1 cellular context compared by ENCODE assay signal in genomic region chr19:2149980-2150793, GRCh38.
TF ChIP-seq lines count a peak whose summit lies in the region.

No MANE protein-coding gene starts in this region.

TF ChIP-seq in K562, 482 proteins besides CTCF, POLR2A, EP300 and RAD21 (continued from another document):
- TF ChIP-seq, protein P1, sequence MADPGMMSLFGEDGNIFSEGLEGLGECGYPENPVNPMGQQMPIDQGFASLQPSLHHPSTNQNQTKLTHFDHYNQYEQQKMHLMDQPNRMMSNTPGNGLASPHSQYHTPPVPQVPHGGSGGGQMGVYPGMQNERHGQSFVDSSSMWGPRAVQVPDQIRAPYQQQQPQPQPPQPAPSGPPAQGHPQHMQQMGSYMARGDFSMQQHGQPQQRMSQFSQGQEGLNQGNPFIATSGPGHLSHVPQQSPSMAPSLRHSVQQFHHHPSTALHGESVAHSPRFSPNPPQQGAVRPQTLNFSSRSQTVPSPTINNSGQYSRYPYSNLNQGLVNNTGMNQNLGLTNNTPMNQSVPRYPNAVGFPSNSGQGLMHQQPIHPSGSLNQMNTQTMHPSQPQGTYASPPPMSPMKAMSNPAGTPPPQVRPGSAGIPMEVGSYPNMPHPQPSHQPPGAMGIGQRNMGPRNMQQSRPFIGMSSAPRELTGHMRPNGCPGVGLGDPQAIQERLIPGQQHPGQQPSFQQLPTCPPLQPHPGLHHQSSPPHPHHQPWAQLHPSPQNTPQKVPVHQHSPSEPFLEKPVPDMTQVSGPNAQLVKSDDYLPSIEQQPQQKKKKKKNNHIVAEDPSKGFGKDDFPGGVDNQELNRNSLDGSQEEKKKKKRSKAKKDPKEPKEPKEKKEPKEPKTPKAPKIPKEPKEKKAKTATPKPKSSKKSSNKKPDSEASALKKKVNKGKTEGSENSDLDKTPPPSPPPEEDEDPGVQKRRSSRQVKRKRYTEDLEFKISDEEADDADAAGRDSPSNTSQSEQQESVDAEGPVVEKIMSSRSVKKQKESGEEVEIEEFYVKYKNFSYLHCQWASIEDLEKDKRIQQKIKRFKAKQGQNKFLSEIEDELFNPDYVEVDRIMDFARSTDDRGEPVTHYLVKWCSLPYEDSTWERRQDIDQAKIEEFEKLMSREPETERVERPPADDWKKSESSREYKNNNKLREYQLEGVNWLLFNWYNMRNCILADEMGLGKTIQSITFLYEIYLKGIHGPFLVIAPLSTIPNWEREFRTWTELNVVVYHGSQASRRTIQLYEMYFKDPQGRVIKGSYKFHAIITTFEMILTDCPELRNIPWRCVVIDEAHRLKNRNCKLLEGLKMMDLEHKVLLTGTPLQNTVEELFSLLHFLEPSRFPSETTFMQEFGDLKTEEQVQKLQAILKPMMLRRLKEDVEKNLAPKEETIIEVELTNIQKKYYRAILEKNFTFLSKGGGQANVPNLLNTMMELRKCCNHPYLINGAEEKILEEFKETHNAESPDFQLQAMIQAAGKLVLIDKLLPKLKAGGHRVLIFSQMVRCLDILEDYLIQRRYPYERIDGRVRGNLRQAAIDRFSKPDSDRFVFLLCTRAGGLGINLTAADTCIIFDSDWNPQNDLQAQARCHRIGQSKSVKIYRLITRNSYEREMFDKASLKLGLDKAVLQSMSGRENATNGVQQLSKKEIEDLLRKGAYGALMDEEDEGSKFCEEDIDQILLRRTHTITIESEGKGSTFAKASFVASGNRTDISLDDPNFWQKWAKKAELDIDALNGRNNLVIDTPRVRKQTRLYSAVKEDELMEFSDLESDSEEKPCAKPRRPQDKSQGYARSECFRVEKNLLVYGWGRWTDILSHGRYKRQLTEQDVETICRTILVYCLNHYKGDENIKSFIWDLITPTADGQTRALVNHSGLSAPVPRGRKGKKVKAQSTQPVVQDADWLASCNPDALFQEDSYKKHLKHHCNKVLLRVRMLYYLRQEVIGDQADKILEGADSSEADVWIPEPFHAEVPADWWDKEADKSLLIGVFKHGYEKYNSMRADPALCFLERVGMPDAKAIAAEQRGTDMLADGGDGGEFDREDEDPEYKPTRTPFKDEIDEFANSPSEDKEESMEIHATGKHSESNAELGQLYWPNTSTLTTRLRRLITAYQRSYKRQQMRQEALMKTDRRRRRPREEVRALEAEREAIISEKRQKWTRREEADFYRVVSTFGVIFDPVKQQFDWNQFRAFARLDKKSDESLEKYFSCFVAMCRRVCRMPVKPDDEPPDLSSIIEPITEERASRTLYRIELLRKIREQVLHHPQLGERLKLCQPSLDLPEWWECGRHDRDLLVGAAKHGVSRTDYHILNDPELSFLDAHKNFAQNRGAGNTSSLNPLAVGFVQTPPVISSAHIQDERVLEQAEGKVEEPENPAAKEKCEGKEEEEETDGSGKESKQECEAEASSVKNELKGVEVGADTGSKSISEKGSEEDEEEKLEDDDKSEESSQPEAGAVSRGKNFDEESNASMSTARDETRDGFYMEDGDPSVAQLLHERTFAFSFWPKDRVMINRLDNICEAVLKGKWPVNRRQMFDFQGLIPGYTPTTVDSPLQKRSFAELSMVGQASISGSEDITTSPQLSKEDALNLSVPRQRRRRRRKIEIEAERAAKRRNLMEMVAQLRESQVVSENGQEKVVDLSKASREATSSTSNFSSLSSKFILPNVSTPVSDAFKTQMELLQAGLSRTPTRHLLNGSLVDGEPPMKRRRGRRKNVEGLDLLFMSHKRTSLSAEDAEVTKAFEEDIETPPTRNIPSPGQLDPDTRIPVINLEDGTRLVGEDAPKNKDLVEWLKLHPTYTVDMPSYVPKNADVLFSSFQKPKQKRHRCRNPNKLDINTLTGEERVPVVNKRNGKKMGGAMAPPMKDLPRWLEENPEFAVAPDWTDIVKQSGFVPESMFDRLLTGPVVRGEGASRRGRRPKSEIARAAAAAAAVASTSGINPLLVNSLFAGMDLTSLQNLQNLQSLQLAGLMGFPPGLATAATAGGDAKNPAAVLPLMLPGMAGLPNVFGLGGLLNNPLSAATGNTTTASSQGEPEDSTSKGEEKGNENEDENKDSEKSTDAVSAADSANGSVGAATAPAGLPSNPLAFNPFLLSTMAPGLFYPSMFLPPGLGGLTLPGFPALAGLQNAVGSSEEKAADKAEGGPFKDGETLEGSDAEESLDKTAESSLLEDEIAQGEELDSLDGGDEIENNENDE (IDR thresholded peaks at IDR 0.05; ENCODE audit: low read depth, low read length): no peak
- TF ChIP-seq ATF3 (IDR thresholded peaks at IDR 0.05) (peak; percentile 57), ATF3 (CRISPR knock-in tag; conservative IDR thresholded peaks at IDR 0.05) (no peak), SMARCE1 (IDR thresholded peaks at IDR 0.05) (0 out of 2 replicates have a peak, but pooled peaks have one; percentile 14)
TF ChIP-seq in K562: peak in this region for 24.
